2 cellular contexts compared by ENCODE assay signal in genomic region chr19:18401580-18402112, GRCh38.
TF ChIP-seq lines count a peak whose summit lies in the region.

No MANE protein-coding gene starts in this region.

TF ChIP-seq in K562, 482 proteins besides CTCF, POLR2A, EP300 and RAD21 (continued from another document and continues in another):
- TF ChIP-seq ZBTB12 (CRISPR knock-in tag; IDR thresholded peaks at IDR 0.05): no peak
- TF ChIP-seq GABPA (tag; conservative IDR thresholded peaks at IDR 0.05; ENCODE audit: low read depth): 0 out of 2 replicates have a peak, but pooled peaks have one; percentile 21
- TF ChIP-seq YBX1 (IDR thresholded peaks at IDR 0.05): no peak
- TF ChIP-seq, protein P1, sequence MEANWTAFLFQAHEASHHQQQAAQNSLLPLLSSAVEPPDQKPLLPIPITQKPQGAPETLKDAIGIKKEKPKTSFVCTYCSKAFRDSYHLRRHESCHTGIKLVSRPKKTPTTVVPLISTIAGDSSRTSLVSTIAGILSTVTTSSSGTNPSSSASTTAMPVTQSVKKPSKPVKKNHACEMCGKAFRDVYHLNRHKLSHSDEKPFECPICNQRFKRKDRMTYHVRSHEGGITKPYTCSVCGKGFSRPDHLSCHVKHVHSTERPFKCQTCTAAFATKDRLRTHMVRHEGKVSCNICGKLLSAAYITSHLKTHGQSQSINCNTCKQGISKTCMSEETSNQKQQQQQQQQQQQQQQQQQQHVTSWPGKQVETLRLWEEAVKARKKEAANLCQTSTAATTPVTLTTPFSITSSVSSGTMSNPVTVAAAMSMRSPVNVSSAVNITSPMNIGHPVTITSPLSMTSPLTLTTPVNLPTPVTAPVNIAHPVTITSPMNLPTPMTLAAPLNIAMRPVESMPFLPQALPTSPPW (CRISPR knock-in tag; IDR thresholded peaks at IDR 0.05): peak; percentile 35
- TF ChIP-seq NUFIP1 (IDR thresholded peaks at IDR 0.05; ENCODE audit: partially characterized antibody): no peak
- no peak for TF ChIP-seq STAT6 (CRISPR knock-in tag; IDR thresholded peaks at IDR 0.05)
- TF ChIP-seq HNRNPK (IDR thresholded peaks at IDR 0.05; ENCODE audit: low read depth, low read length, poor library complexity, severe bottlenecking): no peak
- TF ChIP-seq KDM1A (IDR thresholded peaks at IDR 0.05): peak; percentile 58 to 88; a peak in 3 of 4 replicates
- 0 out of 2 replicates have a peak, but pooled peaks have one; percentile 26 for TF ChIP-seq KLF16 (IDR thresholded peaks at IDR 0.05)
- no peak for TF ChIP-seq NR3C1 (CRISPR knock-in tag; IDR thresholded peaks at IDR 0.05)
- no peak for TF ChIP-seq NCOA1 (IDR thresholded peaks at IDR 0.05; ENCODE audit: low read depth)
- TF ChIP-seq, protein P2, sequence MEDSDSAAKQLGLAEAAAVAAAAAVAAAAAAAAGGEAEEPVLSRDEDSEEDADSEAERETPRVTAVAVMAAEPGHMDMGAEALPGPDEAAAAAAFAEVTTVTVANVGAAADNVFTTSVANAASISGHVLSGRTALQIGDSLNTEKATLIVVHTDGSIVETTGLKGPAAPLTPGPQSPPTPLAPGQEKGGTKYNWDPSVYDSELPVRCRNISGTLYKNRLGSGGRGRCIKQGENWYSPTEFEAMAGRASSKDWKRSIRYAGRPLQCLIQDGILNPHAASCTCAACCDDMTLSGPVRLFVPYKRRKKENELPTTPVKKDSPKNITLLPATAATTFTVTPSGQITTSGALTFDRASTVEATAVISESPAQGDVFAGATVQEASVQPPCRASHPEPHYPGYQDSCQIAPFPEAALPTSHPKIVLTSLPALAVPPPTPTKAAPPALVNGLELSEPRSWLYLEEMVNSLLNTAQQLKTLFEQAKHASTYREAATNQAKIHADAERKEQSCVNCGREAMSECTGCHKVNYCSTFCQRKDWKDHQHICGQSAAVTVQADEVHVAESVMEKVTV (CRISPR knock-in tag; IDR thresholded peaks at IDR 0.05): 0 out of 2 replicates have a peak, but pooled peaks have one; percentile 11
- no peak for TF ChIP-seq ZNF445 (CRISPR knock-in tag; IDR thresholded peaks at IDR 0.05; ENCODE audit: low read depth)
- TF ChIP-seq RAD51 (IDR thresholded peaks at IDR 0.05; ENCODE audit: borderline replicate concordance, low read depth): no peak
- TF ChIP-seq C11orf30 (IDR thresholded peaks at IDR 0.05; ENCODE audit: low read depth): no peak
- TF ChIP-seq PHF20 (IDR thresholded peaks at IDR 0.05; ENCODE audit: partially characterized antibody): no peak
- no peak for TF ChIP-seq ZNF324 (CRISPR knock-in tag; IDR thresholded peaks at IDR 0.05)
- TF ChIP-seq L3MBTL2 (IDR thresholded peaks at IDR 0.05): peak; percentile 56
- peak; percentile 96 for TF ChIP-seq ZNF12 (CRISPR knock-in tag; IDR thresholded peaks at IDR 0.05)
- no peak for TF ChIP-seq HNRNPH1 (optimal IDR thresholded peaks at IDR 0.05; ENCODE audit: low read depth, low read length)
- no peak for TF ChIP-seq BRD4 (IDR thresholded peaks at IDR 0.05)
- no peak for TF ChIP-seq ZNF274 (IDR thresholded peaks at IDR 0.05; ENCODE audit: borderline replicate concordance, low read depth, low read length)
- TF ChIP-seq, protein P3, sequence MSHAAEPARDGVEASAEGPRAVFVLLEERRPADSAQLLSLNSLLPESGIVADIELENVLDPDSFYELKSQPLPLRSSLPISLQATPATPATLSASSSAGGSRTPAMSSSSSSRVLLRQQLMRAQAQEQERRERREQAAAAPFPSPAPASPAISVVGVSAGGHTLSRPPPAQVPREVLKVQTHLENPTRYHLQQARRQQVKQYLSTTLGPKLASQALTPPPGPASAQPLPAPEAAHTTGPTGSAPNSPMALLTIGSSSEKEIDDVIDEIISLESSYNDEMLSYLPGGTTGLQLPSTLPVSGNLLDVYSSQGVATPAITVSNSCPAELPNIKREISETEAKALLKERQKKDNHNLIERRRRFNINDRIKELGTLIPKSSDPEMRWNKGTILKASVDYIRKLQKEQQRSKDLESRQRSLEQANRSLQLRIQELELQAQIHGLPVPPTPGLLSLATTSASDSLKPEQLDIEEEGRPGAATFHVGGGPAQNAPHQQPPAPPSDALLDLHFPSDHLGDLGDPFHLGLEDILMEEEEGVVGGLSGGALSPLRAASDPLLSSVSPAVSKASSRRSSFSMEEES (CRISPR knock-in tag; IDR thresholded peaks at IDR 0.05): no peak
- peak; percentile 69 for TF ChIP-seq ZBTB7A (IDR thresholded peaks at IDR 0.05; ENCODE audit: borderline replicate concordance, control insufficient read depth, low read depth, low read length)
- peak; percentile 70; the same call in 1 of the 2 replicates for TF ChIP-seq ZNF263 (CRISPR knock-in tag; IDR thresholded peaks at IDR 0.05; ENCODE audit: borderline replicate concordance)
- peak; percentile 32; the same call in 1 of the 2 replicates for TF ChIP-seq PHF8 (IDR thresholded peaks at IDR 0.05; ENCODE audit: borderline replicate concordance, low read length)
- TF ChIP-seq ELF1 (tag; IDR thresholded peaks at IDR 0.05): peak; percentile 77

TF ChIP-seq in HepG2, 621 proteins besides CTCF, POLR2A, EP300 and RAD21 (continued from another document and continues in another):
- TF ChIP-seq, protein P4, sequence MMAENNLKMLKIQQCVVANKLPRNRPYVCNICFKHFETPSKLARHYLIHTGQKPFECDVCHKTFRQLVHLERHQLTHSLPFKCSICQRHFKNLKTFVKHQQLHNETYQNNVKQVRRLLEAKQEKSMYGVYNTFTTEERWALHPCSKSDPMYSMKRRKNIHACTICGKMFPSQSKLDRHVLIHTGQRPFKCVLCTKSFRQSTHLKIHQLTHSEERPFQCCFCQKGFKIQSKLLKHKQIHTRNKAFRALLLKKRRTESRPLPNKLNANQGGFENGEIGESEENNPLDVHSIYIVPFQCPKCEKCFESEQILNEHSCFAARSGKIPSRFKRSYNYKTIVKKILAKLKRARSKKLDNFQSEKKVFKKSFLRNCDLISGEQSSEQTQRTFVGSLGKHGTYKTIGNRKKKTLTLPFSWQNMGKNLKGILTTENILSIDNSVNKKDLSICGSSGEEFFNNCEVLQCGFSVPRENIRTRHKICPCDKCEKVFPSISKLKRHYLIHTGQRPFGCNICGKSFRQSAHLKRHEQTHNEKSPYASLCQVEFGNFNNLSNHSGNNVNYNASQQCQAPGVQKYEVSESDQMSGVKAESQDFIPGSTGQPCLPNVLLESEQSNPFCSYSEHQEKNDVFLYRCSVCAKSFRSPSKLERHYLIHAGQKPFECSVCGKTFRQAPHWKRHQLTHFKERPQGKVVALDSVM (CRISPR knock-in tag; IDR thresholded peaks at IDR 0.05): peak; percentile 48
- TF ChIP-seq POLR2AphosphoS2 (IDR thresholded peaks at IDR 0.05; ENCODE audit: low read depth, low read length) (no peak), EED (CRISPR knock-in tag; IDR thresholded peaks at IDR 0.05) (no peak), ATF7-NPFF (CRISPR knock-in tag; IDR thresholded peaks at IDR 0.05; ENCODE audit: low read depth) (no peak), ZNF776 (CRISPR knock-in tag; IDR thresholded peaks at IDR 0.05) (no peak), HNRNPUL1 (IDR thresholded peaks at IDR 0.05; ENCODE audit: low read depth, low read length) (no peak), ZNF780A (CRISPR knock-in tag; IDR thresholded peaks at IDR 0.05) (no peak), ZFYVE20 (CRISPR knock-in tag; IDR thresholded peaks at IDR 0.05; ENCODE audit: borderline replicate concordance, low read depth) (no peak), EEA1 (CRISPR knock-in tag; IDR thresholded peaks at IDR 0.05; ENCODE audit: borderline replicate concordance) (no peak), ZNF652 (CRISPR knock-in tag; IDR thresholded peaks at IDR 0.05; ENCODE audit: borderline replicate concordance, low read depth) (no peak), FOXP4 (CRISPR knock-in tag; IDR thresholded peaks at IDR 0.05) (peak; percentile 52; the same call in 1 of the 2 replicates), FIP1L1 (IDR thresholded peaks at IDR 0.05; ENCODE audit: borderline replicate concordance, insufficient read depth, low read depth, low read length) (no peak), U2AF1 (optimal IDR thresholded peaks at IDR 0.05; ENCODE audit: low read depth, low read length) (no peak), ZNF589 (CRISPR knock-in tag; conservative IDR thresholded peaks at IDR 0.05) (no peak), ZNF367 (CRISPR knock-in tag; IDR thresholded peaks at IDR 0.05; ENCODE audit: borderline replicate concordance) (no peak), TOPORS (CRISPR knock-in tag; IDR thresholded peaks at IDR 0.05) (no peak), PTBP1 (IDR thresholded peaks at IDR 0.05; ENCODE audit: low read depth, low read length, poor library complexity, severe bottlenecking) (no peak), ZNF660 (CRISPR knock-in tag; IDR thresholded peaks at IDR 0.05; ENCODE audit: borderline replicate concordance, low read depth) (no peak), ETV5 (CRISPR knock-in tag; IDR thresholded peaks at IDR 0.05; ENCODE audit: borderline replicate concordance) (peak; percentile 52; the same call in 1 of the 2 replicates), RXRA (CRISPR knock-in tag; IDR thresholded peaks at IDR 0.05) (no peak), FOXP1 (IDR thresholded peaks at IDR 0.05) (no peak), FOXP1 (CRISPR knock-in tag; IDR thresholded peaks at IDR 0.05) (peak; percentile 7; the same call in 1 of the 2 replicates), DNMT3B (CRISPR knock-in tag; conservative IDR thresholded peaks at IDR 0.05) (no peak), SAP130 (CRISPR knock-in tag; IDR thresholded peaks at IDR 0.05; ENCODE audit: low read depth) (peak; percentile 43; the same call in 1 of the 2 replicates), ATF6 (CRISPR knock-in tag; conservative IDR thresholded peaks at IDR 0.05) (no peak), DDIT3 (CRISPR knock-in tag; IDR thresholded peaks at IDR 0.05) (no peak), IRF1 (CRISPR knock-in tag; IDR thresholded peaks at IDR 0.05; ENCODE audit: low read depth) (no peak), ZNF12 (CRISPR knock-in tag; IDR thresholded peaks at IDR 0.05) (peak; percentile 99), ZNF570 (CRISPR knock-in tag; IDR thresholded peaks at IDR 0.05; ENCODE audit: borderline replicate concordance) (no peak), ZNF773 (CRISPR knock-in tag; IDR thresholded peaks at IDR 0.05; ENCODE audit: borderline replicate concordance) (no peak), ZNF274 (CRISPR knock-in tag; IDR thresholded peaks at IDR 0.05) (no peak), ZNF841 (CRISPR knock-in tag; IDR thresholded peaks at IDR 0.05; ENCODE audit: borderline replicate concordance) (no peak), ZNF567 (CRISPR knock-in tag; IDR thresholded peaks at IDR 0.05; ENCODE audit: borderline replicate concordance) (no peak), ADNP (CRISPR knock-in tag; IDR thresholded peaks at IDR 0.05) (0 out of 2 replicates have a peak, but pooled peaks have one; percentile 64), SYNCRIP (IDR thresholded peaks at IDR 0.05; ENCODE audit: insufficient read depth, low read depth, low read length) (no peak), RARA (CRISPR knock-in tag; IDR thresholded peaks at IDR 0.05) (0 out of 2 replicates have a peak, but pooled peaks have one; percentile 30)
- TF ChIP-seq, protein P5, sequence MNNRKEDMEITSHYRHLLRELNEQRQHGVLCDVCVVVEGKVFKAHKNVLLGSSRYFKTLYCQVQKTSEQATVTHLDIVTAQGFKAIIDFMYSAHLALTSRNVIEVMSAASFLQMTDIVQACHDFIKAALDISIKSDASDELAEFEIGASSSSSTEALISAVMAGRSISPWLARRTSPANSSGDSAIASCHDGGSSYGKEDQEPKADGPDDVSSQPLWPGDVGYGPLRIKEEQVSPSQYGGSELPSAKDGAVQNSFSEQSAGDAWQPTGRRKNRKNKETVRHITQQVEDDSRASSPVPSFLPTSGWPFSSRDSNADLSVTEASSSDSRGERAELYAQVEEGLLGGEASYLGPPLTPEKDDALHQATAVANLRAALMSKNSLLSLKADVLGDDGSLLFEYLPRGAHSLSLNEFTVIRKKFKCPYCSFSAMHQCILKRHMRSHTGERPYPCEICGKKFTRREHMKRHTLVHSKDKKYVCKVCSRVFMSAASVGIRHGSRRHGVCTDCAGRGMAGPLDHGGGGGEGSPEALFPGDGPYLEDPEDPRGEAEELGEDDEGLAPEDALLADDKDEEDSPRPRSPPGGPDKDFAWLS (CRISPR knock-in tag; IDR thresholded peaks at IDR 0.05; ENCODE audit: borderline replicate concordance): no peak
- TF ChIP-seq, protein P6, sequence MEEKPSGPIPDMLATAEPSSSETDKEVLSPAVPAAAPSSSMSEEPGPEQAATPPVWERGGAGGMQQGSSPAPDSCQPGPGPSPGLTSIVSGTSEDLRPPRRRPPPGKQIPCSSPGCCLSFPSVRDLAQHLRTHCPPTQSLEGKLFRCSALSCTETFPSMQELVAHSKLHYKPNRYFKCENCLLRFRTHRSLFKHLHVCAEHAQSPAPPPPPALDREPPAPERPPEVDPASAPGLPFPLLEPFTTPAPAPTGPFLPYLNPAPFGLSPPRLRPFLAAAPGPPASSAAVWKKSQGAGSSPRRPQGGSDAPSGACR (CRISPR knock-in tag; IDR thresholded peaks at IDR 0.05): no peak
